ENCODE assay signal across 9 cellular contexts in genomic region chr17:50934672-50935200, GRCh38.
DNase-seq lines count a peak whose midpoint lies in the region; ATAC-seq and TF ChIP-seq lines count a peak whose summit lies in the region.
"Had no signal": no experiment of that assay in that cellular context is flagged by ENCODE, and none has a peak within 500 bp of the region (broad histone marks: within the 10 kb centered on the region; RNA-seq: fewer than 3 reads in every experiment).

No MANE protein-coding gene starts in this region.

- CTCF ChIA-PET in mammary epithelial cell (lab: Charles Lee; ENCODE audit: low non-redundant PET), result no interaction called here

- H3K36me3 Mint-ChIP-seq in progenitor cell of endocrine pancreas (ENCODE audit: insufficient read depth), result no peaks in the 10 kb centered on the region

- ATAC-seq in HG03521 (IDR thresholded peaks at IDR 0.05; ENCODE audit: unreplicated experiment), result no peak
- no peak for ATAC-seq in GM21786 (IDR thresholded peaks at IDR 0.05; ENCODE audit: unreplicated experiment)
- no peak for ATAC-seq in upper lobe of right lung

- in situ Hi-C loops in mammary epithelial cell (cut with MboI; ENCODE audit: low sequenced_read_pairs in 2 of 2), result no loop called here

- no TSS peak for BruUV-seq in mammary epithelial cell (replicated peaks; lab: Mats Ljungman, UMichigan)

- H3K27ac Mint-ChIP-seq in progenitor cell of endocrine pancreas, result peak overlapping the region; percentile 84

- intact Hi-C loops in mammary epithelial cell (cut with micrococcal nuclease) (no loop called here), upper lobe of right lung (cut with DNase I) (no loop called here)

- H3K9me3 ChIP-seq in mammary epithelial cell (replicated peaks; ENCODE audit: insufficient read depth, low read length), result no peaks in the 10 kb centered on the region
- H3K9me3 ChIP-seq in upper lobe of right lung, result no peaks in the 10 kb centered on the region

- 96% methylated on average over 15 of the region's 15 CpGs for WGBS in mammary epithelial cell (ENCODE audit: low coverage, missing lambda C conversion rate)

- peaks cover 4% of the 10 kb centered on the region for H3K27me3 Mint-ChIP-seq in progenitor cell of endocrine pancreas

- H3K27ac ChIP-seq in mammary epithelial cell (ENCODE audit: insufficient read depth, low read depth, low read length) (peak overlapping the region; percentile 26), upper lobe of right lung (no peak overlapping the region)

- no peak overlapping the region for H3K4me3 ChIP-seq in mammary epithelial cell (replicated peaks in 1 of 3; ENCODE audit: insufficient read depth in 1 of 3, low read depth in 2 of 3, low read length in 3 of 3)
- no peak overlapping the region for H3K4me3 ChIP-seq in upper lobe of right lung

- no peak overlapping the region for H3K9ac ChIP-seq in mammary epithelial cell (ENCODE audit: insufficient read depth, low read length)

- no peaks in the 10 kb centered on the region for H3K79me2 ChIP-seq in mammary epithelial cell (ENCODE audit: insufficient read depth, low read length)

- H3K4me1 ChIP-seq in mammary epithelial cell (ENCODE audit: insufficient read depth, low read length) (peaks cover 45% of the 10 kb centered on the region), upper lobe of right lung (peaks cover 24% of the 10 kb centered on the region)

- peaks cover 22% of the 10 kb centered on the region for H3K4me1 Mint-ChIP-seq in progenitor cell of endocrine pancreas (ENCODE audit: low read depth)

- no peak overlapping the region for H3K4me3 Mint-ChIP-seq in progenitor cell of endocrine pancreas (ENCODE audit: low read depth)

- H3K4me2 ChIP-seq in mammary epithelial cell (ENCODE audit: insufficient read depth, low read depth, low read length), result no peak overlapping the region

- H3K9me3 Mint-ChIP-seq in progenitor cell of endocrine pancreas (ENCODE audit: low read depth), result no peaks in the 10 kb centered on the region

- H3K36me3 ChIP-seq in mammary epithelial cell (ENCODE audit: insufficient read depth, low read length) (no peaks in the 10 kb centered on the region), upper lobe of right lung (no peaks in the 10 kb centered on the region)

- TF ChIP-seq CTCF in mammary epithelial cell (conservative IDR thresholded peaks at IDR 0.05 in 1 of 2, IDR thresholded peaks at IDR 0.05 in 1 of 2; ENCODE audit: extremely low read depth in 1 of 2, insufficient read depth in 1 of 2, low read depth in 1 of 2, low read length in 2 of 2) (no peak), progenitor cell of endocrine pancreas (IDR thresholded peaks at IDR 0.05; ENCODE audit: unreplicated experiment) (no peak), upper lobe of right lung (IDR thresholded peaks at IDR 0.05) (no peak)

- H4K20me1 ChIP-seq in mammary epithelial cell (ENCODE audit: insufficient read depth, low read length), result no peaks in the 10 kb centered on the region

- no peak overlapping the region for H2AFZ ChIP-seq in mammary epithelial cell (ENCODE audit: low read depth, low read length)

- peak; percentile 98 for DNase-seq in DMS 273 (lab: John Stamatoyannopoulos, UW; ENCODE audit: unreplicated experiment)
- peak; percentile 69 for DNase-seq in NCI-H345 (lab: John Stamatoyannopoulos, UW)
- no peak for DNase-seq in mammary epithelial cell
- no peak for DNase-seq in progenitor cell of endocrine pancreas (ENCODE audit: low spot score, unreplicated experiment)
- DNase-seq in activated CD4-positive, alpha-beta T cell treated with anti-CD3 and anti-CD28 coated beads for 48 hours, result no peak
- no peak for DNase-seq in upper lobe of right lung
- DNase-seq: T-helper 9 cell had no signal

- dilution Hi-C loops in mammary epithelial cell (cut with HindIII; ENCODE audit: low sequenced_read_pairs), result no loop called here

- H3K27me3 ChIP-seq in mammary epithelial cell (ENCODE audit: insufficient read depth, low read length), result no peaks in the 10 kb centered on the region
- no peaks in the 10 kb centered on the region for H3K27me3 ChIP-seq in upper lobe of right lung

Comparison
In these comparisons a context has a peak if more than half of its experiments do, and no peak if none do; other contexts are left out.
1. DNase-seq: peak in DMS 273 (single experiment) and NCI-H345 (single experiment); none in mammary epithelial cell (single experiment), progenitor cell of endocrine pancreas (single experiment), activated CD4-positive, alpha-beta T cell treated with anti-CD3 and anti-CD28 coated beads for 48 hours (single experiment) and upper lobe of right lung (single experiment).